ENCODE assay signal across 9 cellular contexts in the genomic region with DNA sequence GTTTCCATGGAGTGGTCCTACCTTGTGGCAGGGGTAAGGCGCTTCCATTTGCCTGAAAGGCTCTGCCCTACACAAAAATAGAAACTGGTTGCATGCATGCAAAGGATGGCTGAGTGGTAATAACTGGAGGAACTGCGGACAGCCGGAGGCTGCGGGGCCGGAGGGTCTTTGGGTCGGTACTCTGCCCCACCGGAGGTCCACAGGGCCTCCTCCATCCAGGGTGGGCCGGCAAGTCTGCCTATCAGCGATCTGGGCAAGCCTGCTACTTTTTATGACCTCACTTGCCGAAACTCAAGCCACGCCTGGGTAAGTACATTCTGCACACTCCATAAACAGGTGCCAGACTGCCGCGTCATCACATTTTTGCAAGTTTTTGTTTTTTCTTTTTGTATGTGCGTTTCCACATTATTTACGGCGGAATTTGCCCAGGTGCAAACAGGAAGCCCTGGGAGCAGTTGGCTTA. TPM values are rescaled to one million over a fixed set of nuclear protein-coding genes. Genes with fewer than 3 reads are reported as not detected.
DNase-seq lines count a peak whose midpoint lies in the region; ATAC-seq and TF ChIP-seq lines count a peak whose summit lies in the region.
"Had no signal": no experiment of that assay in that cellular context is flagged by ENCODE, and none has a peak within 500 bp of the region (broad histone marks: within the 10 kb centered on the region; RNA-seq: fewer than 3 reads in every experiment).

No MANE protein-coding gene starts in this region.

- no peak overlapping the region for H2BK120ac ChIP-seq in neuronal stem cell (ENCODE audit: low read depth, low read length)

- H2BK5ac ChIP-seq in neuronal stem cell (ENCODE audit: low read length), result peak overlapping the region; percentile 17

- no peak overlapping the region for H3K4me2 ChIP-seq in neuronal stem cell (ENCODE audit: insufficient read depth, low read length, poor library complexity, severe bottlenecking)

- TF ChIP-seq CTCF in heart left ventricle (IDR thresholded peaks at IDR 0.05), result no peak

- peaks cover 0 to 10% (median 0%) of the 10 kb centered on the region in 9 donors for H3K27me3 ChIP-seq in heart left ventricle
- peaks cover 0 to 47% (median 0%) of the 10 kb centered on the region in 3 experiments for H3K27me3 ChIP-seq in neuronal stem cell (ENCODE audit: control insufficient read depth in 3 of 3, insufficient read depth in 3 of 3, low read depth in 1 of 3, low read length in 3 of 3)

- H3K4me1 ChIP-seq in heart left ventricle (peaks cover 0 to 52% (median 8%) of the 10 kb centered on the region in 12 donors), neuronal stem cell (ENCODE audit: control insufficient read depth in 2 of 2, insufficient read depth in 1 of 2, low read depth in 1 of 2, low read length in 2 of 2) (peaks cover 8 to 15% of the 10 kb centered on the region in 2 donors)

- H3K36me3 ChIP-seq in heart left ventricle (peaks cover 0 to 16% (median 0%) of the 10 kb centered on the region in 9 donors), neuronal stem cell (replicated peaks in 1 of 2; ENCODE audit: control insufficient read depth in 2 of 2, insufficient read depth in 2 of 2, low read length in 2 of 2) (no peaks in the 10 kb centered on the region)

- peak overlapping the region; percentile 41 for H2AFZ ChIP-seq in neuronal stem cell (ENCODE audit: low read length)

- no peak overlapping the region for H3K4ac ChIP-seq in neuronal stem cell (ENCODE audit: low read length)

- H3K9me3 ChIP-seq in heart left ventricle, result no peaks in the 10 kb centered on the region
- H3K9me3 ChIP-seq in neuronal stem cell (replicated peaks in 1 of 2; ENCODE audit: control insufficient read depth in 2 of 2, insufficient read depth in 1 of 2, low read depth in 1 of 2, low read length in 2 of 2), result no peaks in the 10 kb centered on the region

- H3K14ac ChIP-seq in neuronal stem cell (ENCODE audit: low read length), result no peak overlapping the region

- no peak for TF ChIP-seq POLR2A in heart left ventricle (IDR thresholded peaks at IDR 0.05)

- H4K8ac ChIP-seq in neuronal stem cell (ENCODE audit: low read depth, low read length), result no peak overlapping the region

- H3K18ac ChIP-seq in neuronal stem cell (ENCODE audit: low read length), result peak overlapping the region; percentile 78

- H3K23ac ChIP-seq in neuronal stem cell (ENCODE audit: low read depth, low read length, poor library complexity), result no peak overlapping the region

- H3K9ac ChIP-seq in neuronal stem cell (ENCODE audit: low read depth, low read length, poor library complexity), result no peak overlapping the region

- H2BK15ac ChIP-seq in neuronal stem cell (ENCODE audit: low read length), result no peak overlapping the region

- intact Hi-C loops in heart left ventricle (cut with DNase I), result no loop called here

- H3K4me3 ChIP-seq in heart left ventricle, result peak overlapping the region in 7 of 12 donors; percentile 2 to 25 (median 12)
- no peak overlapping the region for H3K4me3 ChIP-seq in neuronal stem cell (ENCODE audit: low read length in 2 of 2)

- no peak overlapping the region for H2AK5ac ChIP-seq in neuronal stem cell (ENCODE audit: low read depth, low read length)

- ATAC-seq in heart left ventricle, result peak; percentile 16 to 53 (median 49)

- DNase-seq in COLO668 (lab: John Stamatoyannopoulos, UW; ENCODE audit: unreplicated experiment) (peak; percentile 27), NCI-H69 (lab: John Stamatoyannopoulos, UW) (peak; percentile 46), heart left ventricle (no peak), neuronal stem cell (ENCODE audit: low spot score) (no peak), NCI-H2196 treated with DMSO at 0.1 percent for 48 hours (lab: John Stamatoyannopoulos, UW; ENCODE audit: unreplicated experiment) (no peak), activated gamma-delta T cell treated with Interleukin-2 at 50 U/mL for 16 hours (no peak), dedifferentiated amniotic fluid mesenchymal stem cell (ENCODE audit: extremely low spot score) (no peak), T1000 (lab: John Stamatoyannopoulos, UW) (no peak)
- DNase-seq: Kasumi-1 had no signal

- no peak overlapping the region for H4K91ac ChIP-seq in neuronal stem cell (ENCODE audit: low read depth, low read length, poor library complexity)

- H3K27ac ChIP-seq in heart left ventricle, result peak overlapping the region in 11 of 12 donors; percentile 6 to 87 (median 65)
- peak overlapping the region; percentile 62 for H3K27ac ChIP-seq in neuronal stem cell (replicated peaks; ENCODE audit: low read length)

- no peak overlapping the region for H2BK12ac ChIP-seq in neuronal stem cell (ENCODE audit: low read length)

- no peaks in the 10 kb centered on the region for H3K79me1 ChIP-seq in neuronal stem cell (ENCODE audit: low read depth, low read length)

- WGBS in heart left ventricle, 4 donors, result 54 to 67% (median 61%) methylated on average over 16 of the region's 16 CpGs
- WGBS in neuronal stem cell (ENCODE audit: extremely low coverage in 2 of 2, insufficient read length in 2 of 2, insufficient replicate concordance in 1 of 2), 2 donors, result no CpG with 5 or more reads among the region's 16 CpGs

RNA-seq across cellular contexts. Expression of a gene that starts 30.0 kb away (rescaled TPM):
- total RNA-seq in heart left ventricle, result 100 to 1,000 TPM; 225 to 456 (median 334) TPM
- polyA plus RNA-seq in heart left ventricle, result 100 to 1,000 TPM in 1 of 2 donors, 10 to 100 TPM in 1; 96.7 to 239 TPM
- 19.8 TPM for polyA plus RNA-seq in neuronal stem cell (2013, experiment 1 of 2)
- polyA plus RNA-seq in neuronal stem cell (2013, experiment 2 of 2), result 19.4 TPM

RNA-seq across cellular contexts. Expression of a gene that starts 44.0 kb away (rescaled TPM):
- total RNA-seq in heart left ventricle, result 10 to 100 TPM; 19.8 to 33.6 (median 25.6) TPM
- 10 to 100 TPM; 25.8 to 31.2 TPM for polyA plus RNA-seq in heart left ventricle
- polyA plus RNA-seq in neuronal stem cell (2013, experiment 1 of 2), result 123 TPM
- polyA plus RNA-seq in neuronal stem cell (2013, experiment 2 of 2), result 126 TPM

Comparison
In these comparisons a context has a peak if more than half of its experiments do, and no peak if none do; other contexts are left out.
1. DNase-seq: peak in COLO668 (single experiment) and NCI-H69 (single experiment); none in heart left ventricle (0 of 5), neuronal stem cell (single experiment), NCI-H2196 treated with DMSO at 0.1 percent for 48 hours (single experiment), activated gamma-delta T cell treated with Interleukin-2 at 50 U/mL for 16 hours (single experiment), dedifferentiated amniotic fluid mesenchymal stem cell (single experiment) and T1000 (single experiment).
2. H3K4me3 ChIP-seq: peak in heart left ventricle (7 of 12); none in neuronal stem cell (0 of 2).